In the genomic region with DNA sequence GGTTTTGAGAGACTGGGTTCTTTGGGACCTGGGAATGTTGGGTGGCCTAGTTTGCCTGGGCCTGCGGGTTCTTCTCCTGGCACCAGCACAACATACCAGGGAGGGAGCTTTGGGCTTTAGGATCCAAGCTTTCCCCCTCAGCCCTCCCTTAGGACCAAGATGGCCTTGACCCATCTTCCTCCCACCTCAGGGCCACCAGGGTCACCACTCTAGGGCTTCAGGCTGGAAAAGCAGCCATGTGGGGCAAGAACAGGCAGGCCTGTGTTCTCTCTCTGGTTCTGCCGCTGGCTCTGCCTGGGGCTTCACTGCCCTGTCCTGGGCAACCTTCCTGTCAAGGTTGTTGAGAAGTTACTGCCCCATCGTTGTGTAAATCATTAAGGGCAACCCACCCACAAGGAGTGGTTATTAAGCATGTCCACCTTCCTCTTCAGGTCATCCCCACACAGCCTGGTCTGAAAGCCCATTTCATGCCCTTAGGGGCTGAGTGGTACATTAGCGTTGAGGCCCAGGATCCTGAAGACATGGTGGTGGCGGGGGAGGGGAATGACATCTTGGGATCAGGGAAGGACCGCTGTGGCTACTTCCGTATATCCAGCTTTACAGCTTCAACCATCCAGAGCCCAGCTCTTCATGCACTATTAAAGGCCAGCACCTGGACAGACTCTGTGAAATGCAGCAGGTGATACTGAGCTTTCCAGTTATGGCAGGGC, we compare ENCODE assay signal across 15 cellular contexts. TPM values are rescaled to one million over a fixed set of nuclear protein-coding genes. Genes with fewer than 3 reads are reported as not detected.
DNase-seq lines count a peak whose midpoint lies in the region; ATAC-seq and TF ChIP-seq lines count a peak whose summit lies in the region.
"Had no signal": no experiment of that assay in that cellular context is flagged by ENCODE, and none has a peak within 500 bp of the region (broad histone marks: within the 10 kb centered on the region; RNA-seq: fewer than 3 reads in every experiment).

No MANE protein-coding gene starts in this region.

- no peak overlapping the region for H3K27ac Mint-ChIP-seq in GM23338
- H3K27ac Mint-ChIP-seq in MCF 10A (ENCODE audit: low read depth, unreplicated experiment), result peak overlapping the region; percentile 29
- H3K27ac Mint-ChIP-seq: activated CD8-positive, alpha-beta T cell treated with anti-CD3 and anti-CD28 coated beads for 36 hours had no signal

- H3K79me2 ChIP-seq in GM23338 (replicated peaks; ENCODE audit: insufficient read depth) (no peaks in the 10 kb centered on the region), Karpas-422 (ENCODE audit: low read length) (no peaks in the 10 kb centered on the region)

- H3K36me3 Mint-ChIP-seq in GM23338 (ENCODE audit: low read depth) (no peaks in the 10 kb centered on the region; the same call in 2 of the 3 replicates), MCF 10A (ENCODE audit: insufficient read depth, unreplicated experiment) (peaks cover 6% of the 10 kb centered on the region)

- H3K36me3 ChIP-seq in GM23338 (ENCODE audit: insufficient read depth) (no peaks in the 10 kb centered on the region), left lung (no peaks in the 10 kb centered on the region), psoas muscle (ENCODE audit: insufficient read depth in 1 of 2, low read depth in 1 of 2) (no peaks in the 10 kb centered on the region), Karpas-422 (ENCODE audit: insufficient read depth, low read length) (no peaks in the 10 kb centered on the region)
- H3K36me3 ChIP-seq: brain microvascular endothelial cell had no signal

- no peaks in the 10 kb centered on the region; the same call in 1 of the 2 replicates for H4K20me1 ChIP-seq in GM23338 (replicated peaks; ENCODE audit: insufficient read depth)
- no peaks in the 10 kb centered on the region for H4K20me1 ChIP-seq in Karpas-422 (ENCODE audit: insufficient read depth, low read depth, low read length)

- H3K27ac ChIP-seq in GM23338 (ENCODE audit: low read depth), result no peak overlapping the region
- peak overlapping the region; percentile 50 to 76 for H3K27ac ChIP-seq in left lung
- no peak overlapping the region for H3K27ac ChIP-seq in psoas muscle
- H3K27ac ChIP-seq in Karpas-422 (ENCODE audit: low read length), result no peak overlapping the region
- H3K27ac ChIP-seq: brain microvascular endothelial cell had no signal

- H3K4me1 ChIP-seq in GM23338 (ENCODE audit: insufficient read depth) (peaks cover 16% of the 10 kb centered on the region; the same call in 1 of the 2 replicates), left lung (peaks cover 0 to 21% of the 10 kb centered on the region in 2 donors), psoas muscle (peaks cover 3% of the 10 kb centered on the region), Karpas-422 (ENCODE audit: low read length) (no peaks in the 10 kb centered on the region)

- H3K27me3 ChIP-seq in GM23338 (ENCODE audit: insufficient read depth), result peaks cover 100% of the 10 kb centered on the region
- peaks cover 28 to 81% of the 10 kb centered on the region in 2 donors for H3K27me3 ChIP-seq in left lung
- peaks cover 0 to 67% (median 25%) of the 10 kb centered on the region in 3 donors for H3K27me3 ChIP-seq in psoas muscle (ENCODE audit: insufficient read depth in 3 of 3, low read length in 2 of 3)
- no peaks in the 10 kb centered on the region for H3K27me3 ChIP-seq in Karpas-422 (ENCODE audit: low read length)

- peak; percentile 34 for DNase-seq in GM23338 (ENCODE audit: low spot score)
- no peak for DNase-seq in MCF 10A (ENCODE audit: unreplicated experiment)
- peak in 1 of 2 donors; percentile 32 for DNase-seq in left lung
- DNase-seq in psoas muscle, result no peak
- DNase-seq in UCSD-AML1 (lab: John Stamatoyannopoulos, UW; ENCODE audit: unreplicated experiment), result no peak
- DNase-seq in HuH-7.5 (ENCODE audit: low spot score), result no peak
- DNase-seq in Karpas-422, result no peak
- DNase-seq in DMS79 (lab: John Stamatoyannopoulos, UW), result no peak
- DNase-seq: brain microvascular endothelial cell; Kasumi-1; NCI-H187; stimulated activated CD4-positive, alpha-beta T cell treated with anti-CD3 and anti-CD28 coated beads, Interleukin-1b, Interleukin-23, amount 100 ng/mL, for 48 hours had no signal

- ATAC-seq in GM23338 (no peak), left lung (peak; percentile 2), psoas muscle (no peak)

- H3K4me2 ChIP-seq in GM23338 (peak overlapping the region; percentile 87), Karpas-422 (ENCODE audit: low read depth, low read length, poor library complexity, severe bottlenecking) (no peak overlapping the region)

- H3K9ac ChIP-seq in Karpas-422 (ENCODE audit: low read length), result no peak overlapping the region

- POLR2A ChIA-PET in MCF 10A (lab: Yijun Ruan, JAX), result interaction anchor here (0.6 to 1.5 kb wide), 8 partner anchors 16 to 149 kb away, joined by 3 to 9 read pairs (median 6); no protein-coding TSS in a partner anchor

- H2AFZ ChIP-seq in GM23338 (peak overlapping the region; percentile 95), Karpas-422 (ENCODE audit: low read length) (no peak overlapping the region)

- H3K9me2 ChIP-seq in GM23338 (ENCODE audit: insufficient read depth), result no peaks in the 10 kb centered on the region
- H3K9me2 ChIP-seq in Karpas-422 (replicated peaks; ENCODE audit: insufficient read depth, low read length), result no peaks in the 10 kb centered on the region

- CTCF ChIA-PET in MCF 10A (lab: Yijun Ruan, JAX), result interaction anchor here (0.6 to 3.5 kb wide), 8 partner anchors 9 to 300 kb away, joined by 3 to 11 read pairs (median 4); no protein-coding TSS in a partner anchor

- H3K4me3 Mint-ChIP-seq in GM23338 (peak overlapping the region; percentile 60), MCF 10A (ENCODE audit: unreplicated experiment) (peak overlapping the region; percentile 70)
- H3K4me3 Mint-ChIP-seq: activated CD8-positive, alpha-beta T cell treated with anti-CD3 and anti-CD28 coated beads for 36 hours had no signal

- intact Hi-C loops in MCF 10A (cut with micrococcal nuclease), result no loop called here
- intact Hi-C loops in left lung (cut with DNase I), result no loop called here
- intact Hi-C loops in psoas muscle (cut with DNase I), result no loop called here

- TF ChIP-seq CTCF in GM23338 (conservative IDR thresholded peaks at IDR 0.05; ENCODE audit: low read depth in 2 of 2), result no peak
- TF ChIP-seq CTCF in MCF 10A (IDR thresholded peaks at IDR 0.05; ENCODE audit: unreplicated experiment), result no peak
- no peak for TF ChIP-seq CTCF in left lung (IDR thresholded peaks at IDR 0.05)
- no peak for TF ChIP-seq CTCF in psoas muscle (IDR thresholded peaks at IDR 0.05)

- H3K9me3 ChIP-seq in left lung (no peaks in the 10 kb centered on the region), psoas muscle (no peaks in the 10 kb centered on the region), Karpas-422 (ENCODE audit: low read length) (no peaks in the 10 kb centered on the region)

- WGBS in psoas muscle, 3 donors, result 80 to 88% (median 86%) methylated on average over 7 of the region's 7 CpGs

- H3K27me3 Mint-ChIP-seq in GM23338 (ENCODE audit: insufficient read depth, low read depth, poor library complexity) (peaks cover 83% of the 10 kb centered on the region), MCF 10A (ENCODE audit: insufficient read depth, unreplicated experiment) (peaks cover 12% of the 10 kb centered on the region)

- peak overlapping the region; percentile 63 for H3K4me3 ChIP-seq in GM23338
- H3K4me3 ChIP-seq in left lung, result peak overlapping the region; percentile 27 to 46
- H3K4me3 ChIP-seq in psoas muscle, result peak overlapping the region; percentile 48
- H3K4me3 ChIP-seq in Karpas-422 (ENCODE audit: low read length), result no peak overlapping the region

- H3K4me1 Mint-ChIP-seq in GM23338 (peaks cover 5% of the 10 kb centered on the region; the same call in 2 of the 3 replicates), MCF 10A (ENCODE audit: insufficient read depth, unreplicated experiment) (peaks cover 17% of the 10 kb centered on the region)

- no TSS peak for BruUV-seq in MCF 10A (replicated peaks; lab: Mats Ljungman, UMichigan)

- no peaks in the 10 kb centered on the region; the same call in 2 of the 3 replicates for H3K9me3 Mint-ChIP-seq in GM23338
- no peaks in the 10 kb centered on the region for H3K9me3 Mint-ChIP-seq in MCF 10A (ENCODE audit: unreplicated experiment)
- H3K9me3 Mint-ChIP-seq: activated CD8-positive, alpha-beta T cell treated with anti-CD3 and anti-CD28 coated beads for 36 hours had no signal

- no peaks in the 10 kb centered on the region for H3F3A ChIP-seq in GM23338 (replicated peaks; ENCODE audit: low read depth)

RNA-seq across cellular contexts. Expression of gene DUOX1, which starts 0.7 kb away (rescaled TPM):
- total RNA-seq in GM23338 (2014; rRNA removed; shearing (Covaris generic)), result 0.69 and 2.1 TPM in 2 replicates
- polyA plus RNA-seq in GM23338 (2016; fragmentation: Nextera tagmentation; extraction: Ambion mirVana) (0.66 and 0.73 TPM in 2 replicates), psoas muscle (under 1 TPM; 0.03 to 0.18 (median 0.17) TPM)
- total RNA-seq in MCF 10A (2022) (15.1 and 16.9 TPM in 2 replicates), left lung (100 to 1,000 TPM; 198 to 265 TPM), psoas muscle (under 1 TPM; 0.46 to 0.94 (median 0.59) TPM)
- not detected in 2 replicates for total RNA-seq in Karpas-422 (2014; rRNA removed; shearing (Covaris generic); ENCODE audit: low replicate concordance)
- total RNA-seq: activated CD8-positive, alpha-beta T cell treated with anti-CD3 and anti-CD28 coated beads for 36 hours; RPMI7951 had no signal

RNA-seq across cellular contexts. Expression of gene DUOXA1, which starts 0.8 kb away (rescaled TPM):
- total RNA-seq in GM23338 (2014; rRNA removed; shearing (Covaris generic)), result not detected in 2 replicates
- polyA plus RNA-seq in GM23338 (2016; fragmentation: Nextera tagmentation; extraction: Ambion mirVana) (not detected in 2 replicates), psoas muscle (under 1 TPM in 2 of 3 donors, not detected in 1; 0.04 to 0.05 TPM)
- total RNA-seq in MCF 10A (2022) (1.3 and 3.0 TPM in 2 replicates), left lung (100 to 1,000 TPM in 1 of 2 donors, 10 to 100 TPM in 1; 96.7 to 135 TPM), psoas muscle (under 1 TPM in 2 of 4 donors, not detected in 2; 0.44 to 0.56 TPM)
- total RNA-seq in Karpas-422 (2014; rRNA removed; shearing (Covaris generic); ENCODE audit: low replicate concordance), result not detected in 2 replicates
- total RNA-seq: activated CD8-positive, alpha-beta T cell treated with anti-CD3 and anti-CD28 coated beads for 36 hours; RPMI7951 had no signal

RNA-seq across cellular contexts. Expression of gene DUOXA2, which starts 16.3 kb away (rescaled TPM):
- total RNA-seq in GM23338 (2014; rRNA removed; shearing (Covaris generic)), result not detected in 2 replicates
- polyA plus RNA-seq in GM23338 (2016; fragmentation: Nextera tagmentation; extraction: Ambion mirVana) (not detected in 2 replicates), psoas muscle (under 1 TPM in 1 of 3 donors, not detected in 2; 0.11 TPM)
- total RNA-seq in MCF 10A (2022) (not detected in 2 replicates), left lung (not detected), psoas muscle (not detected)
- total RNA-seq in Karpas-422 (2014; rRNA removed; shearing (Covaris generic); ENCODE audit: low replicate concordance), result not detected in 2 replicates
- total RNA-seq: activated CD8-positive, alpha-beta T cell treated with anti-CD3 and anti-CD28 coated beads for 36 hours; mesenteric fat pad; RPMI7951 had no signal

RNA-seq across cellular contexts. Expression of gene DUOX2, which starts 16.5 kb away (rescaled TPM):
- total RNA-seq in GM23338 (2014; rRNA removed; shearing (Covaris generic)), result not detected in 2 replicates
- not detected in 2 replicates for polyA plus RNA-seq in GM23338 (2016; fragmentation: Nextera tagmentation; extraction: Ambion mirVana)
- total RNA-seq in MCF 10A (2022), result 0.10 and 0.30 TPM in 2 replicates
- total RNA-seq in left lung, result 1 to 10 TPM; 2.0 to 2.7 TPM
- under 1 TPM in 2 of 4 donors, not detected in 2; 0.04 to 0.73 TPM for total RNA-seq in psoas muscle
- under 1 TPM; 0.01 to 0.06 (median 0.01) TPM for polyA plus RNA-seq in psoas muscle
- 0.07 and 0.45 TPM in 2 replicates for total RNA-seq in Karpas-422 (2014; rRNA removed; shearing (Covaris generic); ENCODE audit: low replicate concordance)
- total RNA-seq: RPMI7951 had no signal

RNA-seq across cellular contexts. Expression of gene SHF, which starts 57.3 kb away (rescaled TPM):
- total RNA-seq in GM23338 (2014; rRNA removed; shearing (Covaris generic)), result 15.1 and 15.6 TPM in 2 replicates
- polyA plus RNA-seq in GM23338 (2016; fragmentation: Nextera tagmentation; extraction: Ambion mirVana) (5.8 and 6.6 TPM in 2 replicates), psoas muscle (1 to 10 TPM in 2 of 3 donors, under 1 TPM in 1; 0.73 to 2.0 (median 1.7) TPM)
- total RNA-seq in MCF 10A (2022) (0.34 and 0.44 TPM in 2 replicates), left lung (1 to 10 TPM; 5.5 to 7.7 TPM), psoas muscle (1 to 10 TPM; 1.4 to 4.0 (median 2.1) TPM)
- total RNA-seq in Karpas-422 (2014; rRNA removed; shearing (Covaris generic); ENCODE audit: low replicate concordance), result 10.9 and 35.4 TPM in 2 replicates

Comparison
In these comparisons a context has a peak if more than half of its experiments do, and no peak if none do; other contexts are left out.
1. H3K27ac ChIP-seq: peak in left lung (2 of 2); none in GM23338 (single experiment), psoas muscle (single experiment) and Karpas-422 (single experiment).
2. RNA of gene DUOX1, which starts 0.7 kb away (total RNA-seq): 198 to 265 TPM in left lung; 15.1 to 16.9 TPM in MCF 10A, 0.69 to 2.1 TPM in GM23338, 0.46 to 0.94 TPM in psoas muscle and not detected in Karpas-422; every median in the first group is over 10 times any median in the second.
3. RNA of gene DUOXA1, which starts 0.8 kb away (total RNA-seq): 96.7 to 135 TPM in left lung; 1.3 to 3.0 TPM in MCF 10A, 0.44 to 0.56 TPM in psoas muscle, not detected in GM23338 and not detected in Karpas-422; every median in the first group is over 10 times any median in the second.